In the genomic region with DNA sequence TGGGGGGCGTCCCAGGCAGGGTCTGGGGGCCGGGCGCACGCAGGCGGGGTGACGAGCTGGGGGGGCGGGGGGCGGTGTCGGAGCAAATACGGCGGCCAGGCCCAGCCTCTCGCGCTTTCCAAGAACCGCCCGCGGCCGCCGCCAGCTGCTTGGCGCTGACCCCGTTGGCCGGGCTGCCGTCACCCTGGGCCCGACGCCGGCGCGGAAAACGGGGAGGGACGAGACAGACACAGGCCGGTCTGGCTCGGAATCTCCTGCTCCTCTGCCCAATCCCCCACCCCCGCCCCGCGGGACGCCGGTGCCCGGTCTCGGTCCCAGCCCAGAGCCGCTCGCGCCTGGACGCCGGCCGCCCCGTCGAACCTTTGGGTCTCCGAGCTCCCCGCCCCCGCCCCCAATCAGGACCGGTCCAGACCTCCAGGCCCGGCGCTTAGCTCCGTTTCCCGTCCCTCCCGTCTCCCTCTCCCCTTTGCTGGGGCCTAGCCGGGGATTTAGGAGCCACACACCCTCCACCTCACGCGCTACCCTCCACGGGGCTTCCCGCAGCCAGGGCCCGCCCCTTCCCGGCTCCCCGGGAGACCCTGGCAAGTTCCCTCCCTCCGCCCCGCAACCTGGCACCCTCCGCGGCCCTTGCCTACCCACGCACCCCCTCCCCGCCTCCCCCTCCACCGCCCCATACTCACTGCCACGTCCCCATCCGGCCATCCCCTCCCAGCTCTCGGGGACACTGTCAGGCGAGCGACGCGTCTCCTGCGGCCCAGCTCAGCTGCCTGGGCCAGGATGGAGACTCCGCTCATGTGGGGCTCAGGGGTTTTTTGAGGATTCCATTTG, we compare ENCODE assay signal across 8 cellular contexts. TPM values are rescaled to one million over a fixed set of nuclear protein-coding genes. Genes with fewer than 3 reads are reported as not detected.
DNase-seq lines count a peak whose midpoint lies in the region; ATAC-seq, FAIRE-seq and TF ChIP-seq lines count a peak whose summit lies in the region.

No MANE protein-coding gene starts in this region.

- no peaks in the 10 kb centered on the region for H3K4me1 ChIP-seq in kidney (ENCODE audit: control insufficient read depth in 1 of 2, insufficient read depth in 1 of 2, low read depth in 1 of 2, low read length in 2 of 2)

- ATAC-seq in GM18502 (IDR thresholded peaks at IDR 0.05; ENCODE audit: poor library complexity, unreplicated experiment) = no peak

- H3K27ac ChIP-seq in kidney (ENCODE audit: low read depth in 2 of 2, low read length in 2 of 2) (peak overlapping the region; percentile 51 to 77), substantia nigra (ENCODE audit: low read depth, low read length, poor library complexity, severe bottlenecking) (no peak overlapping the region)

- peak overlapping the region in 4 of 5 experiments; percentile 41 to 77 (median 64) for H3K4me3 Mint-ChIP-seq in brain

- TF ChIP-seq CTCF in brain (conservative IDR thresholded peaks at IDR 0.05) (no peak), kidney (IDR thresholded peaks at IDR 0.05; ENCODE audit: borderline replicate concordance, extremely low read depth, insufficient read depth) (no peak)

- H3K27ac Mint-ChIP-seq in brain = peak overlapping the region in 2 of 5 experiments; percentile 49 to 76

- no peak for FAIRE-seq in kidney (lab: Jason Lieb, UNC)

- peaks cover 13% of the 10 kb centered on the region for H3K27me3 Mint-ChIP-seq in brain

- no peaks in the 10 kb centered on the region for H3K9me3 Mint-ChIP-seq in brain

- intact Hi-C loops in kidney (cut with DNase I) = no loop called here

- H3K36me3 ChIP-seq in kidney (ENCODE audit: control insufficient read depth in 1 of 2, insufficient read depth in 2 of 2, low read length in 2 of 2) = no peaks in the 10 kb centered on the region

- no peaks in the 10 kb centered on the region for H3K4me1 Mint-ChIP-seq in brain

- H3K9me3 ChIP-seq in kidney (ENCODE audit: control insufficient read depth in 1 of 2, low read length in 2 of 2) = no peaks in the 10 kb centered on the region

- H3K4me3 ChIP-seq in kidney (ENCODE audit: low read length in 2 of 2) = no peak overlapping the region

- DNase-seq in NCI-H748 (lab: John Stamatoyannopoulos, UW; ENCODE audit: unreplicated experiment) (peak; percentile 36), NCI-H748 treated with DMSO at 0.1 percent for 48 hours (lab: John Stamatoyannopoulos, UW) (no peak), kidney (peak; percentile 92), substantia nigra (lab: John Stamatoyannopoulos, UW) (peak in 26 of 49 donors; percentile 3 to 63 (median 42)), foreskin melanocyte (no peak), putamen (ENCODE audit: low spot score) (no peak)

- no peak overlapping the region for H3K9ac ChIP-seq in kidney (ENCODE audit: low read length in 2 of 2)

- no peaks in the 10 kb centered on the region for H3K36me3 Mint-ChIP-seq in brain

RNA-seq across cellular contexts. Expression of gene MMP23B, which starts 0.8 kb away (rescaled TPM):
- polyA plus RNA-seq in brain (ENCODE audit: insufficient read depth, low read depth, low replicate concordance) (not detected), kidney (ENCODE audit: insufficient read depth, low read depth, low replicate concordance) (4.0 TPM)
- 7.1 TPM for total RNA-seq in kidney

RNA-seq across cellular contexts. Expression of gene MIB2, which starts 15.9 kb away (rescaled TPM):
- polyA plus RNA-seq in brain (ENCODE audit: insufficient read depth, low read depth, low replicate concordance) (27.2 TPM), kidney (ENCODE audit: insufficient read depth, low read depth, low replicate concordance) (35.6 TPM)
- 61.6 TPM for total RNA-seq in kidney

RNA-seq across cellular contexts. Expression of gene CDK11B, which starts 27.6 kb away (rescaled TPM):
- polyA plus RNA-seq in brain (ENCODE audit: insufficient read depth, low read depth, low replicate concordance) (46.9 TPM), kidney (ENCODE audit: insufficient read depth, low read depth, low replicate concordance) (13.9 TPM)
- 24.0 TPM for total RNA-seq in kidney

RNA-seq across cellular contexts. Expression of gene FNDC10, which starts 31.2 kb away (rescaled TPM):
- polyA plus RNA-seq in brain (ENCODE audit: insufficient read depth, low read depth, low replicate concordance) (21.7 TPM), kidney (ENCODE audit: insufficient read depth, low read depth, low replicate concordance) (18.2 TPM)
- 2.6 TPM for total RNA-seq in kidney

RNA-seq across cellular contexts. Expression of gene SSU72, which starts 56.5 kb away (rescaled TPM):
- polyA plus RNA-seq in brain (ENCODE audit: insufficient read depth, low read depth, low replicate concordance) = 231 TPM
- total RNA-seq in kidney = 102 TPM
- polyA plus RNA-seq in kidney (ENCODE audit: insufficient read depth, low read depth, low replicate concordance) = 143 TPM

Comparison
In these comparisons a context has a peak if more than half of its experiments do, and no peak if none do; other contexts are left out.
1. DNase-seq: peak in NCI-H748 (single experiment), kidney (single experiment) and substantia nigra (26 of 49); none in NCI-H748 treated with DMSO at 0.1 percent for 48 hours (single experiment), foreskin melanocyte (single experiment) and putamen (single experiment).